ENCODE assay signal across 1 cellular context in the genomic region with DNA sequence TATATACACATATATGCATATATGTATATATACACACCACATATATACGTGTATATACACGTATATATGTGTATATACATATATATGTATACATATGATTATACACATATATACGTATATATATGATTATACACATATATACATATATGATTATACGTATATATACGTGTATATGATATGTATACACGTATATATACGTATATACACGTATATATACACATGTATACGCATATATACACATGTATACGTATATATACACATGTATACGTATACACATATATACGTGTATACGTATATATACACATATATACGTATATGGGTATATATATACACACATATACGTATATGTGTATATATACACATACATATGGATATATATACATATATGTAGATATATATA.
TF ChIP-seq lines count a peak whose summit lies in the region.

No MANE protein-coding gene starts in this region.

TF ChIP-seq in K562, 482 proteins besides CTCF, POLR2A, EP300 and RAD21 (continued from another document and continues in another):
- TF ChIP-seq, protein P1, sequence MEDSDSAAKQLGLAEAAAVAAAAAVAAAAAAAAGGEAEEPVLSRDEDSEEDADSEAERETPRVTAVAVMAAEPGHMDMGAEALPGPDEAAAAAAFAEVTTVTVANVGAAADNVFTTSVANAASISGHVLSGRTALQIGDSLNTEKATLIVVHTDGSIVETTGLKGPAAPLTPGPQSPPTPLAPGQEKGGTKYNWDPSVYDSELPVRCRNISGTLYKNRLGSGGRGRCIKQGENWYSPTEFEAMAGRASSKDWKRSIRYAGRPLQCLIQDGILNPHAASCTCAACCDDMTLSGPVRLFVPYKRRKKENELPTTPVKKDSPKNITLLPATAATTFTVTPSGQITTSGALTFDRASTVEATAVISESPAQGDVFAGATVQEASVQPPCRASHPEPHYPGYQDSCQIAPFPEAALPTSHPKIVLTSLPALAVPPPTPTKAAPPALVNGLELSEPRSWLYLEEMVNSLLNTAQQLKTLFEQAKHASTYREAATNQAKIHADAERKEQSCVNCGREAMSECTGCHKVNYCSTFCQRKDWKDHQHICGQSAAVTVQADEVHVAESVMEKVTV (CRISPR knock-in tag; IDR thresholded peaks at IDR 0.05) = no peak
- TF ChIP-seq, protein P2, sequence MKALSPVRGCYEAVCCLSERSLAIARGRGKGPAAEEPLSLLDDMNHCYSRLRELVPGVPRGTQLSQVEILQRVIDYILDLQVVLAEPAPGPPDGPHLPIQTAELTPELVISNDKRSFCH (CRISPR knock-in tag; IDR thresholded peaks at IDR 0.05) = peak; percentile 76; the same call in 1 of the 2 replicates
- TF ChIP-seq, protein P2 (tag; IDR thresholded peaks at IDR 0.05) = no peak
- TF ChIP-seq ZFP30 (CRISPR knock-in tag; IDR thresholded peaks at IDR 0.05; ENCODE audit: borderline replicate concordance) = peak; percentile 85
- peak; percentile 73 for TF ChIP-seq ZKSCAN3 (CRISPR knock-in tag; IDR thresholded peaks at IDR 0.05)
- TF ChIP-seq GABPB2 (CRISPR knock-in tag; conservative IDR thresholded peaks at IDR 0.05) = peak; percentile 96
- TF ChIP-seq ZNF408 (CRISPR knock-in tag; IDR thresholded peaks at IDR 0.05; ENCODE audit: low read depth) = peak; percentile 98
- 0 out of 2 replicates have a peak, but pooled peaks have one; percentile 31 for TF ChIP-seq HMG20B (CRISPR knock-in tag; IDR thresholded peaks at IDR 0.05)
- TF ChIP-seq PHTF2 (CRISPR knock-in tag; IDR thresholded peaks at IDR 0.05) = peak; percentile 45; the same call in 1 of the 2 replicates
- TF ChIP-seq, protein P3, sequence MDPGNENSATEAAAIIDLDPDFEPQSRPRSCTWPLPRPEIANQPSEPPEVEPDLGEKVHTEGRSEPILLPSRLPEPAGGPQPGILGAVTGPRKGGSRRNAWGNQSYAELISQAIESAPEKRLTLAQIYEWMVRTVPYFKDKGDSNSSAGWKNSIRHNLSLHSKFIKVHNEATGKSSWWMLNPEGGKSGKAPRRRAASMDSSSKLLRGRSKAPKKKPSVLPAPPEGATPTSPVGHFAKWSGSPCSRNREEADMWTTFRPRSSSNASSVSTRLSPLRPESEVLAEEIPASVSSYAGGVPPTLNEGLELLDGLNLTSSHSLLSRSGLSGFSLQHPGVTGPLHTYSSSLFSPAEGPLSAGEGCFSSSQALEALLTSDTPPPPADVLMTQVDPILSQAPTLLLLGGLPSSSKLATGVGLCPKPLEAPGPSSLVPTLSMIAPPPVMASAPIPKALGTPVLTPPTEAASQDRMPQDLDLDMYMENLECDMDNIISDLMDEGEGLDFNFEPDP (CRISPR knock-in tag; IDR thresholded peaks at IDR 0.05) = peak; percentile 35; the same call in 1 of the 2 replicates
- TF ChIP-seq, protein P4, sequence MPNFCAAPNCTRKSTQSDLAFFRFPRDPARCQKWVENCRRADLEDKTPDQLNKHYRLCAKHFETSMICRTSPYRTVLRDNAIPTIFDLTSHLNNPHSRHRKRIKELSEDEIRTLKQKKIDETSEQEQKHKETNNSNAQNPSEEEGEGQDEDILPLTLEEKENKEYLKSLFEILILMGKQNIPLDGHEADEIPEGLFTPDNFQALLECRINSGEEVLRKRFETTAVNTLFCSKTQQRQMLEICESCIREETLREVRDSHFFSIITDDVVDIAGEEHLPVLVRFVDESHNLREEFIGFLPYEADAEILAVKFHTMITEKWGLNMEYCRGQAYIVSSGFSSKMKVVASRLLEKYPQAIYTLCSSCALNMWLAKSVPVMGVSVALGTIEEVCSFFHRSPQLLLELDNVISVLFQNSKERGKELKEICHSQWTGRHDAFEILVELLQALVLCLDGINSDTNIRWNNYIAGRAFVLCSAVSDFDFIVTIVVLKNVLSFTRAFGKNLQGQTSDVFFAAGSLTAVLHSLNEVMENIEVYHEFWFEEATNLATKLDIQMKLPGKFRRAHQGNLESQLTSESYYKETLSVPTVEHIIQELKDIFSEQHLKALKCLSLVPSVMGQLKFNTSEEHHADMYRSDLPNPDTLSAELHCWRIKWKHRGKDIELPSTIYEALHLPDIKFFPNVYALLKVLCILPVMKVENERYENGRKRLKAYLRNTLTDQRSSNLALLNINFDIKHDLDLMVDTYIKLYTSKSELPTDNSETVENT (CRISPR knock-in tag; IDR thresholded peaks at IDR 0.05) = peak; percentile 77
- TF ChIP-seq RUNX1 (IDR thresholded peaks at IDR 0.05; ENCODE audit: low read depth) = no peak
- TF ChIP-seq ERF (CRISPR knock-in tag; IDR thresholded peaks at IDR 0.05) = no peak
- no peak for TF ChIP-seq KDM5B (IDR thresholded peaks at IDR 0.05; ENCODE audit: insufficient replicate concordance, low read depth, low read length)
- TF ChIP-seq HIVEP1 (CRISPR knock-in tag; IDR thresholded peaks at IDR 0.05) = peak; percentile 46; the same call in 1 of the 2 replicates
- peak; percentile 39; the same call in 1 of the 2 replicates for TF ChIP-seq ZNF174 (CRISPR knock-in tag; IDR thresholded peaks at IDR 0.05)
- no peak for TF ChIP-seq MYC (IDR thresholded peaks at IDR 0.05; ENCODE audit: low read depth, low read length)
- 0 out of 2 replicates have a peak, but pooled peaks have one; percentile 50 for TF ChIP-seq MYC (CRISPR knock-in tag; IDR thresholded peaks at IDR 0.05; ENCODE audit: borderline replicate concordance, low read depth)
- TF ChIP-seq, protein P5, sequence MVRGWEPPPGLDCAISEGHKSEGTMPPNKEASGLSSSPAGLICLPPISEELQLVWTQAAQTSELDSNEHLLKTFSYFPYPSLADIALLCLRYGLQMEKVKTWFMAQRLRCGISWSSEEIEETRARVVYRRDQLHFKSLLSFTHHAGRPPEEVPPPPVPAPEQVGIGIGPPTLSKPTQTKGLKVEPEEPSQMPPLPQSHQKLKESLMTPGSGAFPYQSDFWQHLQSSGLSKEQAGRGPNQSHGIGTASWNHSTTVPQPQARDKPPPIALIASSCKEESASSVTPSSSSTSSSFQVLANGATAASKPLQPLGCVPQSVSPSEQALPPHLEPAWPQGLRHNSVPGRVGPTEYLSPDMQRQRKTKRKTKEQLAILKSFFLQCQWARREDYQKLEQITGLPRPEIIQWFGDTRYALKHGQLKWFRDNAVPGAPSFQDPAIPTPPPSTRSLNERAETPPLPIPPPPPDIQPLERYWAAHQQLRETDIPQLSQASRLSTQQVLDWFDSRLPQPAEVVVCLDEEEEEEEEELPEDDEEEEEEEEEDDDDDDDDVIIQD (CRISPR knock-in tag; IDR thresholded peaks at IDR 0.05) = peak; percentile 89
- TF ChIP-seq, protein P6, sequence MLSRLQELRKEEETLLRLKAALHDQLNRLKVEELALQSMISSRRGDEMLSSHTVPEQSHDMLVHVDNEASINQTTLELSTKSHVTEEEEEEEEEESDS (CRISPR knock-in tag; IDR thresholded peaks at IDR 0.05) = peak; percentile 51
- TF ChIP-seq, protein P7, sequence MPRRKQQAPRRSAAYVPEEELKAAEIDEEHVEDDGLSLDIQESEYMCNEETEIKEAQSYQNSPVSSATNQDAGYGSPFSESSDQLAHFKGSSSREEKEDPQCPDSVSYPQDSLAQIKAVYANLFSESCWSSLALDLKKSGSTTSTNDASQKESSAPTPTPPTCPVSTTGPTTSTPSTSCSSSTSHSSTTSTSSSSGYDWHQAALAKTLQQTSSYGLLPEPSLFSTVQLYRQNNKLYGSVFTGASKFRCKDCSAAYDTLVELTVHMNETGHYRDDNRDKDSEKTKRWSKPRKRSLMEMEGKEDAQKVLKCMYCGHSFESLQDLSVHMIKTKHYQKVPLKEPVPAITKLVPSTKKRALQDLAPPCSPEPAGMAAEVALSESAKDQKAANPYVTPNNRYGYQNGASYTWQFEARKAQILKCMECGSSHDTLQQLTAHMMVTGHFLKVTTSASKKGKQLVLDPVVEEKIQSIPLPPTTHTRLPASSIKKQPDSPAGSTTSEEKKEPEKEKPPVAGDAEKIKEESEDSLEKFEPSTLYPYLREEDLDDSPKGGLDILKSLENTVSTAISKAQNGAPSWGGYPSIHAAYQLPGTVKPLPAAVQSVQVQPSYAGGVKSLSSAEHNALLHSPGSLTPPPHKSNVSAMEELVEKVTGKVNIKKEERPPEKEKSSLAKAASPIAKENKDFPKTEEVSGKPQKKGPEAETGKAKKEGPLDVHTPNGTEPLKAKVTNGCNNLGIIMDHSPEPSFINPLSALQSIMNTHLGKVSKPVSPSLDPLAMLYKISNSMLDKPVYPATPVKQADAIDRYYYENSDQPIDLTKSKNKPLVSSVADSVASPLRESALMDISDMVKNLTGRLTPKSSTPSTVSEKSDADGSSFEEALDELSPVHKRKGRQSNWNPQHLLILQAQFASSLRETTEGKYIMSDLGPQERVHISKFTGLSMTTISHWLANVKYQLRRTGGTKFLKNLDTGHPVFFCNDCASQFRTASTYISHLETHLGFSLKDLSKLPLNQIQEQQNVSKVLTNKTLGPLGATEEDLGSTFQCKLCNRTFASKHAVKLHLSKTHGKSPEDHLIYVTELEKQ (CRISPR knock-in tag; IDR thresholded peaks at IDR 0.05) = peak; percentile 82
- TF ChIP-seq IRF2 (CRISPR knock-in tag; IDR thresholded peaks at IDR 0.05) = no peak
- peak; percentile 77 for TF ChIP-seq ZNF79 (CRISPR knock-in tag; IDR thresholded peaks at IDR 0.05; ENCODE audit: low read depth)
- TF ChIP-seq ZNF785 (CRISPR knock-in tag; IDR thresholded peaks at IDR 0.05) = peak; percentile 49; the same call in 1 of the 2 replicates
- peak; percentile 95 for TF ChIP-seq HOXB6 (CRISPR knock-in tag; IDR thresholded peaks at IDR 0.05; ENCODE audit: borderline replicate concordance)
- peak; percentile 89 for TF ChIP-seq ZNF707 (CRISPR knock-in tag; conservative IDR thresholded peaks at IDR 0.05)
- peak; percentile 98 for TF ChIP-seq MTF1 (CRISPR knock-in tag; IDR thresholded peaks at IDR 0.05; ENCODE audit: borderline replicate concordance)
- no peak for TF ChIP-seq L3MBTL2 (IDR thresholded peaks at IDR 0.05)
- peak; percentile 58; the same call in 1 of the 2 replicates for TF ChIP-seq ZFPM2 (CRISPR knock-in tag; IDR thresholded peaks at IDR 0.05)
- peak; percentile 87; the same call in 1 of the 2 replicates for TF ChIP-seq OTX1 (CRISPR knock-in tag; IDR thresholded peaks at IDR 0.05)
- peak; percentile 96 for TF ChIP-seq ZNF76 (CRISPR knock-in tag; IDR thresholded peaks at IDR 0.05; ENCODE audit: borderline replicate concordance)
- TF ChIP-seq JUNB (CRISPR knock-in tag; conservative IDR thresholded peaks at IDR 0.05) = peak; percentile 55; the same call in 1 of the 2 replicates
- TF ChIP-seq ZNF165 (CRISPR knock-in tag; IDR thresholded peaks at IDR 0.05; ENCODE audit: borderline replicate concordance) = 0 out of 2 replicates have a peak, but pooled peaks have one; percentile 52
- TF ChIP-seq, protein P8, sequence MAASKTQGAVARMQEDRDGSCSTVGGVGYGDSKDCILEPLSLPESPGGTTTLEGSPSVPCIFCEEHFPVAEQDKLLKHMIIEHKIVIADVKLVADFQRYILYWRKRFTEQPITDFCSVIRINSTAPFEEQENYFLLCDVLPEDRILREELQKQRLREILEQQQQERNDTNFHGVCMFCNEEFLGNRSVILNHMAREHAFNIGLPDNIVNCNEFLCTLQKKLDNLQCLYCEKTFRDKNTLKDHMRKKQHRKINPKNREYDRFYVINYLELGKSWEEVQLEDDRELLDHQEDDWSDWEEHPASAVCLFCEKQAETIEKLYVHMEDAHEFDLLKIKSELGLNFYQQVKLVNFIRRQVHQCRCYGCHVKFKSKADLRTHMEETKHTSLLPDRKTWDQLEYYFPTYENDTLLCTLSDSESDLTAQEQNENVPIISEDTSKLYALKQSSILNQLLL (CRISPR knock-in tag; IDR thresholded peaks at IDR 0.05; ENCODE audit: borderline replicate concordance) = peak; percentile 100
- peak; percentile 94 for TF ChIP-seq NFIX (CRISPR knock-in tag; IDR thresholded peaks at IDR 0.05; ENCODE audit: low read depth)
- TF ChIP-seq ZNF57 (CRISPR knock-in tag; IDR thresholded peaks at IDR 0.05) = 0 out of 2 replicates have a peak, but pooled peaks have one; percentile 73
- TF ChIP-seq E2F3 (CRISPR knock-in tag; IDR thresholded peaks at IDR 0.05) = 0 out of 2 replicates have a peak, but pooled peaks have one; percentile 27
- TF ChIP-seq, protein P9, sequence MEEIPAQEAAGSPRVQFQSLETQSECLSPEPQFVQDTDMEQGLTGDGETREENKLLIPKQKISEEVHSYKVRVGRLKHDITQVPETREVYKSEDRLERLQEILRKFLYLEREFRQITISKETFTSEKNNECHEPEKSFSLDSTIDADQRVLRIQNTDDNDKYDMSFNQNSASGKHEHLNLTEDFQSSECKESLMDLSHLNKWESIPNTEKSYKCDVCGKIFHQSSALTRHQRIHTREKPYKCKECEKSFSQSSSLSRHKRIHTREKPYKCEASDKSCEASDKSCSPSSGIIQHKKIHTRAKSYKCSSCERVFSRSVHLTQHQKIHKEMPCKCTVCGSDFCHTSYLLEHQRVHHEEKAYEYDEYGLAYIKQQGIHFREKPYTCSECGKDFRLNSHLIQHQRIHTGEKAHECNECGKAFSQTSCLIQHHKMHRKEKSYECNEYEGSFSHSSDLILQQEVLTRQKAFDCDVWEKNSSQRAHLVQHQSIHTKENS (CRISPR knock-in tag; IDR thresholded peaks at IDR 0.05) = no peak
- TF ChIP-seq PTRF (tag; IDR thresholded peaks at IDR 0.05) = 0 out of 2 replicates have a peak, but pooled peaks have one; percentile 35
- TF ChIP-seq, protein P10, sequence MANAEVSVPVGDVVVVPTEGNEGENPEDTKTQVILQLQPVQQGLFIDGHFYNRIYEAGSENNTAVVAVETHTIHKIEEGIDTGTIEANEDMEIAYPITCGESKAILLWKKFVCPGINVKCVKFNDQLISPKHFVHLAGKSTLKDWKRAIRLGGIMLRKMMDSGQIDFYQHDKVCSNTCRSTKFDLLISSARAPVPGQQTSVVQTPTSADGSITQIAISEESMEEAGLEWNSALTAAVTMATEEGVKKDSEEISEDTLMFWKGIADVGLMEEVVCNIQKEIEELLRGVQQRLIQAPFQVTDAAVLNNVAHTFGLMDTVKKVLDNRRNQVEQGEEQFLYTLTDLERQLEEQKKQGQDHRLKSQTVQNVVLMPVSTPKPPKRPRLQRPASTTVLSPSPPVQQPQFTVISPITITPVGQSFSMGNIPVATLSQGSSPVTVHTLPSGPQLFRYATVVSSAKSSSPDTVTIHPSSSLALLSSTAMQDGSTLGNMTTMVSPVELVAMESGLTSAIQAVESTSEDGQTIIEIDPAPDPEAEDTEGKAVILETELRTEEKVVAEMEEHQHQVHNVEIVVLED (CRISPR knock-in tag; IDR thresholded peaks at IDR 0.05) = peak; percentile 56
- no peak for TF ChIP-seq CREBBP (IDR thresholded peaks at IDR 0.05; ENCODE audit: low read depth, low read length)
